In genomic region chr1:89873757-89874156, GRCh38 we compare ENCODE assay signal across 12 cellular contexts. TPM values are rescaled to one million over a fixed set of nuclear protein-coding genes. Genes with fewer than 3 reads are reported as not detected.
DNase-seq lines count a peak whose midpoint lies in the region; ATAC-seq and TF ChIP-seq lines count a peak whose summit lies in the region.
"Had no signal": no experiment of that assay in that cellular context is flagged by ENCODE, and none has a peak within 500 bp of the region (broad histone marks: within the 10 kb centered on the region; RNA-seq: fewer than 3 reads in every experiment).

No MANE protein-coding gene starts in this region.

- H3K36me3 Mint-ChIP-seq in mesothelial cell of epicardium, result peaks cover 19% of the 10 kb centered on the region

- H3K27me3 Mint-ChIP-seq in mesothelial cell of epicardium (ENCODE audit: low read depth), result no peaks in the 10 kb centered on the region

- intact Hi-C loops in prostate gland (cut with DNase I), result no loop called here

- DNase-seq in Caki2 (ENCODE audit: low read depth), result peak; percentile 43
- DNase-seq in NCI-H226, result peak; percentile 91
- DNase-seq in mesothelial cell of epicardium (ENCODE audit: low spot score in 2 of 2, unreplicated experiment in 2 of 2), result no peak
- no peak for DNase-seq in prostate gland (ENCODE audit: low spot score)
- no peak for DNase-seq in NCI-H2107 treated with DMSO at 0.1 percent for 48 hours (lab: John Stamatoyannopoulos, UW; ENCODE audit: unreplicated experiment)
- no peak for DNase-seq in activated gamma-delta T cell (lab: John Stamatoyannopoulos, UW)
- DNase-seq: activated T-cell treated with anti-CD3 and anti-CD28 coated beads for 4 hours, GF-D8, T-helper 2 cell had no signal

- H3K4me3 ChIP-seq in ectodermal cell (ENCODE audit: insufficient read depth, low read depth, low read length) (no peak overlapping the region), prostate gland (no peak overlapping the region)

- no peaks in the 10 kb centered on the region for H3K27me3 ChIP-seq in ectodermal cell (ENCODE audit: control insufficient read depth, insufficient read depth, low read length, poor library complexity, severe bottlenecking)
- H3K27me3 ChIP-seq in prostate gland (replicated peaks; ENCODE audit: insufficient read depth), result no peaks in the 10 kb centered on the region

- no peak overlapping the region for H3K4me3 Mint-ChIP-seq in mesothelial cell of epicardium

- no peak for ATAC-seq in GM18519 (IDR thresholded peaks at IDR 0.05; ENCODE audit: low FRiP score, unreplicated experiment)
- ATAC-seq: sciatic nerve had no signal

- peak overlapping the region; percentile 57 for H3K27ac Mint-ChIP-seq in mesothelial cell of epicardium

- no peaks in the 10 kb centered on the region for H3K9me3 ChIP-seq in ectodermal cell (ENCODE audit: control insufficient read depth, low read length)
- no peaks in the 10 kb centered on the region for H3K9me3 ChIP-seq in prostate gland

- H3K36me3 ChIP-seq in ectodermal cell (ENCODE audit: control insufficient read depth, insufficient read depth, low read length) (no peaks in the 10 kb centered on the region), prostate gland (no peaks in the 10 kb centered on the region)

- in situ Hi-C loops in Caki2 (cut with HindIII; ENCODE audit: low pct_unique_long_range_greater_than_20kb, low sequenced_read_pairs), result no loop called here

- TF ChIP-seq CTCF in mesothelial cell of epicardium (IDR thresholded peaks at IDR 0.05; ENCODE audit: unreplicated experiment), result no peak
- TF ChIP-seq CTCF in prostate gland (IDR thresholded peaks at IDR 0.05), result no peak

- H3K27ac ChIP-seq in ectodermal cell (ENCODE audit: insufficient read depth, low read depth, low read length, poor library complexity, severe bottlenecking), result peak overlapping the region; percentile 11
- H3K27ac ChIP-seq in prostate gland, result no peak overlapping the region

- H3K9me3 Mint-ChIP-seq in mesothelial cell of epicardium, result peaks cover 5% of the 10 kb centered on the region

- 92 to 98% methylated on average over 2 of the region's 3 CpGs for WGBS in ectodermal cell, 2 experiments
- 20% methylated on average over 3 of the region's 3 CpGs for WGBS in prostate gland

- no peak for TF ChIP-seq POLR2A in prostate gland (IDR thresholded peaks at IDR 0.05)

- peaks cover 11% of the 10 kb centered on the region for H3K4me1 Mint-ChIP-seq in mesothelial cell of epicardium

- H3K4me1 ChIP-seq in ectodermal cell (ENCODE audit: control insufficient read depth, insufficient read depth, low read length), result no peaks in the 10 kb centered on the region
- H3K4me1 ChIP-seq in prostate gland (replicated peaks), result no peaks in the 10 kb centered on the region

RNA-seq across cellular contexts. Expression of gene LRRC8D, which starts 52.9 kb away (rescaled TPM):
- total RNA-seq in Caki2 (2014; rRNA removed; shearing (Covaris generic); ENCODE audit: low replicate concordance), result 28.5 and 38.4 TPM in 2 replicates
- polyA plus RNA-seq in ectodermal cell (2013, experiment 1 of 4), result 39.7 TPM
- polyA plus RNA-seq in ectodermal cell (2013, experiment 2 of 4), result 47.8 TPM
- 32.3 TPM for polyA plus RNA-seq in ectodermal cell (2013, experiment 3 of 4)
- 34.0 TPM for polyA plus RNA-seq in ectodermal cell (2013, experiment 4 of 4)
- total RNA-seq in mesothelial cell of epicardium (18.1 to 22.6 TPM (median 21.5 TPM) in 3 replicates), prostate gland (10 to 100 TPM in 1 of 2 donors, 1 to 10 TPM in 1; 8.5 to 49.6 TPM)

Comparison
In these comparisons a context has a peak if more than half of its experiments do, and no peak if none do; other contexts are left out.
1. DNase-seq: peak in Caki2 (single experiment) and NCI-H226 (single experiment); none in mesothelial cell of epicardium (0 of 2), prostate gland (single experiment), NCI-H2107 treated with DMSO at 0.1 percent for 48 hours (single experiment) and activated gamma-delta T cell (single experiment).